Comparison of ENCODE assay signal across 22 cellular contexts in genomic region chr4:132097046-132097445, GRCh38.
"Had no signal": no experiment of that assay in that cellular context is flagged by ENCODE, and none has a peak within 500 bp of the region (broad histone marks: within the 10 kb centered on the region; RNA-seq: fewer than 3 reads in every experiment).

No MANE protein-coding gene starts in this region.

- H3K27me3 ChIP-seq: Peyer's patch, SJSA1 had no signal

- H3K36me3 ChIP-seq: Peyer's patch, SJSA1 had no signal

- H3K4me3 ChIP-seq: Peyer's patch, SJSA1 had no signal

- H3K4me2 ChIP-seq: KMS-11 had no signal

- DNase-seq: activated B cell treated with CpG ODN at 0.5 μM for 24 hours; activated CD4-positive, alpha-beta T cell treated with anti-CD3 and anti-CD28 coated beads for 1 hour; activated CD4-positive, alpha-beta T cell treated with anti-CD3 and anti-CD28 coated beads, Interleukin-2, amount 10 ng/mL, durations not matched to agents 24 days and 14 days; activated CD4-positive, alpha-beta T cell treated with anti-CD3 and anti-CD28 coated beads, Interleukin-2, amount 50 U/mL, for 48 hours; activated CD8-positive, alpha-beta memory T cell treated with anti-CD3 and anti-CD28 coated beads, Interleukin-2, amount 10 ng/mL, durations not matched to agents 7 days and 5 days; activated effector memory CD4-positive, alpha-beta T cell treated with Interleukin-2 at 50 U/mL for 16 hours; activated naive CD4-positive, alpha-beta T cell; activated T-cell treated with anti-CD3 and anti-CD28 coated beads, Interleukin-2, amount 50 U/mL, for 24 hours; MM.1S; NCI-H1105; NCI-H1436; NCI-H1694 treated with DMSO at 0.1 percent for 48 hours; NCI-H2171; NCI-H2227 treated with DMSO at 0.1 percent for 48 hours; NCI-H510A; NCI-H526 treated with DMSO at 0.1 percent for 48 hours; NCI-H82; Peyer's patch; SHP77; SW 1271 had no signal

- H3K9me3 ChIP-seq: Peyer's patch had no signal

- H3K9ac ChIP-seq: KMS-11 had no signal

- H3K4me1 ChIP-seq: Peyer's patch, SJSA1 had no signal

- H3K27ac ChIP-seq: KMS-11, Peyer's patch, SJSA1 had no signal
